8 cellular contexts compared by ENCODE assay signal in the genomic region with DNA sequence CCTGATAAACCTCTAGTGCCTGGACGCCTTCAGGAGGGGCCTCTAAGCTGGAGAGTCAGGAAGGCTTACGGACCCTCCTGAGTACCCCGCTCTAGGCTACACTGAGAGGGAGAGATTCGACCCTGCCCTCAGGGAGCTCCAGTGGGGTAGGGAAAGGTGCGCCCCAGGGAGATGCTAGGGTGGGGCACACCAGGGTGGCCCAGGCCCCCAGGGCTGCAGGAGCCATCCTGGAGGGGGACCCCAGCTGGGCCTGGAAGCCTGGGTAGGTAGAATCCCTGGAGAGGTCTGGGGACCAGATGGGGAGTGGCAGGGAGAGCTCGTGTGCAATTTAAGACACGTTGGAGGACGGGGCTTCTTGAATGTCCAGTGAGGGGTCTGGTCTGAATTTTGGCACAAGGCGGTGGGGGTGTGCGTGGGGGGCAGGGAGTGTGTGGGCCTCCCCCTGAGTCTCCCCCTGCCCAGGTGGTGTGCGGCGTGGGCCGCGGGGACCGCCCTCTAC. TPM values are rescaled to one million over a fixed set of nuclear protein-coding genes. Genes with fewer than 3 reads are reported as not detected.
DNase-seq lines count a peak whose midpoint lies in the region; ATAC-seq, FAIRE-seq and TF ChIP-seq lines count a peak whose summit lies in the region.

No MANE protein-coding gene starts in this region.

- no peak overlapping the region for H3K27ac ChIP-seq in iPS DF 6.9 (ENCODE audit: low read length)
- H3K27ac ChIP-seq in spleen, result peak overlapping the region; percentile 77 to 96 (median 94)

- H3K4me3 Mint-ChIP-seq in activated CD8-positive, alpha-beta memory T cell treated with anti-CD3 and anti-CD28 coated beads, Interleukin-2, amount 10 ng/mL, durations not matched to agents 7 days and 5 days, result peak overlapping the region; percentile 63

- no peak for ATAC-seq in activated CD8-positive, alpha-beta memory T cell treated with anti-CD3 and anti-CD28 coated beads, Interleukin-2, amount 10 ng/mL, durations not matched to agents 7 days and 5 days
- ATAC-seq in GM18502 (IDR thresholded peaks at IDR 0.05; ENCODE audit: poor library complexity, unreplicated experiment) (no peak), GM19467 (IDR thresholded peaks at IDR 0.05; ENCODE audit: unreplicated experiment) (no peak)

- no peak for TF ChIP-seq POLR2A in spleen (IDR thresholded peaks at IDR 0.05)

- intact Hi-C loops in spleen (cut with DNase I; ENCODE audit: low total_unique reads), result no loop called here

- peaks cover 7% of the 10 kb centered on the region for H3K27me3 Mint-ChIP-seq in activated CD8-positive, alpha-beta memory T cell treated with anti-CD3 and anti-CD28 coated beads, Interleukin-2, amount 10 ng/mL, durations not matched to agents 7 days and 5 days

- no peaks in the 10 kb centered on the region for H3K36me3 Mint-ChIP-seq in activated CD8-positive, alpha-beta memory T cell treated with anti-CD3 and anti-CD28 coated beads, Interleukin-2, amount 10 ng/mL, durations not matched to agents 7 days and 5 days

- TF ChIP-seq CTCF in HFF-Myc (IDR thresholded peaks at IDR 0.05; ENCODE audit: low read depth, low read length, missing control alignments) (no peak), spleen (IDR thresholded peaks at IDR 0.05 in 8 of 11, conservative IDR thresholded peaks at IDR 0.05 in 3 of 11) (no peak)

- peaks cover 44% of the 10 kb centered on the region for H3K4me1 Mint-ChIP-seq in activated CD8-positive, alpha-beta memory T cell treated with anti-CD3 and anti-CD28 coated beads, Interleukin-2, amount 10 ng/mL, durations not matched to agents 7 days and 5 days

- DNase-seq in HFF-Myc (ENCODE audit: extremely low read depth, low read depth) (no peak), iPS DF 6.9 (ENCODE audit: low read depth, low spot score) (no peak), spleen (no peak), urothelium cell line (ENCODE audit: low spot score) (no peak), middle frontal gyrus (ENCODE audit: extremely low spot score, low spot score) (no peak)
- no peak for DNase-seq in activated CD8-positive, alpha-beta memory T cell treated with anti-CD3 and anti-CD28 coated beads, Interleukin-2, amount 10 ng/mL, durations not matched to agents 7 days and 5 days

- H3K4me3 ChIP-seq in HFF-Myc (replicated peaks; ENCODE audit: low read depth, low read length) (peak overlapping the region; percentile 31), iPS DF 6.9 (ENCODE audit: low read length) (peak overlapping the region; percentile 49; the same call in 1 of the 2 replicates), spleen (peak overlapping the region; percentile 54 to 85 (median 62))

- H3K27me3 ChIP-seq in iPS DF 6.9 (ENCODE audit: control insufficient read depth, insufficient read depth, low read length), result no peaks in the 10 kb centered on the region
- peaks cover 0 to 14% (median 6%) of the 10 kb centered on the region in 7 donors for H3K27me3 ChIP-seq in spleen (replicated peaks in 1 of 7)

- no CpG with 5 or more reads among the region's 15 CpGs for WGBS in iPS DF 6.9 (ENCODE audit: insufficient coverage, insufficient read length)
- WGBS in spleen, 5 donors, result 20 to 60% (median 35%) methylated on average over 9 to 15 of the region's 15 CpGs

- CTCF ChIA-PET in activated CD8-positive, alpha-beta memory T cell treated with anti-CD3 and anti-CD28 coated beads, Interleukin-2, amount 10 ng/mL, durations not matched to agents 7 days and 5 days (lab: Charles Lee), result interaction anchor here (0.6 to 9.4 kb wide), 8 partner anchors 8 to 58 kb away, joined by 3 to 88 read pairs (median 4); partner anchors contain the start of genes PPP1CA, RAD9A, RPS6KB2 and TBC1D10C

- H3K9me3 ChIP-seq in iPS DF 6.9 (ENCODE audit: control insufficient read depth, insufficient read depth, low read length) (no peaks in the 10 kb centered on the region), spleen (no peaks in the 10 kb centered on the region)

- H3K36me3 ChIP-seq in iPS DF 6.9 (ENCODE audit: control insufficient read depth, insufficient read depth, low read length), result no peaks in the 10 kb centered on the region
- H3K36me3 ChIP-seq in spleen, result no peaks in the 10 kb centered on the region

- H3K9me3 Mint-ChIP-seq in activated CD8-positive, alpha-beta memory T cell treated with anti-CD3 and anti-CD28 coated beads, Interleukin-2, amount 10 ng/mL, durations not matched to agents 7 days and 5 days (ENCODE audit: low read depth), result no peaks in the 10 kb centered on the region

- peaks cover 9% of the 10 kb centered on the region for H3K4me1 ChIP-seq in iPS DF 6.9 (ENCODE audit: control insufficient read depth, insufficient read depth, low read length)
- peaks cover 40 to 69% (median 60%) of the 10 kb centered on the region in 6 donors for H3K4me1 ChIP-seq in spleen

- FAIRE-seq in urothelium cell line (lab: Jason Lieb, UNC), result no peak

- peak overlapping the region; percentile 68 for H3K27ac Mint-ChIP-seq in activated CD8-positive, alpha-beta memory T cell treated with anti-CD3 and anti-CD28 coated beads, Interleukin-2, amount 10 ng/mL, durations not matched to agents 7 days and 5 days

RNA-seq across cellular contexts. Expression of gene CARNS1, which starts 4.7 kb away (rescaled TPM):
- total RNA-seq in activated CD8-positive, alpha-beta memory T cell treated with anti-CD3 and anti-CD28 coated beads, Interleukin-2, amount 10 ng/mL, durations not matched to agents 7 days and 5 days, result 1 to 10 TPM; 1.3 TPM
- total RNA-seq in spleen, result 1 to 10 TPM; 1.9 to 4.4 (median 2.1) TPM
- polyA plus RNA-seq in spleen, result 1 to 10 TPM; 1.0 to 2.0 (median 1.8) TPM

RNA-seq across cellular contexts. Expression of gene RPS6KB2, which starts 8.1 kb away (rescaled TPM):
- 10 to 100 TPM; 63.3 to 65.0 TPM for total RNA-seq in activated CD8-positive, alpha-beta memory T cell treated with anti-CD3 and anti-CD28 coated beads, Interleukin-2, amount 10 ng/mL, durations not matched to agents 7 days and 5 days
- total RNA-seq in spleen, result 10 to 100 TPM; 51.5 to 65.4 (median 55.4) TPM
- 10 to 100 TPM; 39.5 to 95.0 (median 53.8) TPM for polyA plus RNA-seq in spleen

RNA-seq across cellular contexts. Expression of gene TBC1D10C, which starts 16.3 kb away (rescaled TPM):
- total RNA-seq in activated CD8-positive, alpha-beta memory T cell treated with anti-CD3 and anti-CD28 coated beads, Interleukin-2, amount 10 ng/mL, durations not matched to agents 7 days and 5 days, result 100 to 1,000 TPM; 278 to 312 TPM
- total RNA-seq in spleen, result 100 to 1,000 TPM in 4 of 7 donors, 10 to 100 TPM in 3; 66.3 to 132 (median 101) TPM
- 100 to 1,000 TPM; 174 to 270 (median 196) TPM for polyA plus RNA-seq in spleen

RNA-seq across cellular contexts. Expression of gene PTPRCAP, which starts 17.3 kb away (rescaled TPM):
- total RNA-seq in activated CD8-positive, alpha-beta memory T cell treated with anti-CD3 and anti-CD28 coated beads, Interleukin-2, amount 10 ng/mL, durations not matched to agents 7 days and 5 days, result 100 to 1,000 TPM; 390 to 424 TPM
- 100 to 1,000 TPM; 119 to 278 (median 187) TPM for total RNA-seq in spleen
- 100 to 1,000 TPM; 410 to 557 (median 479) TPM for polyA plus RNA-seq in spleen

RNA-seq across cellular contexts. Expression of gene PPP1CA, which starts 18.5 kb away (rescaled TPM):
- 100 to 1,000 TPM; 309 to 360 TPM for total RNA-seq in activated CD8-positive, alpha-beta memory T cell treated with anti-CD3 and anti-CD28 coated beads, Interleukin-2, amount 10 ng/mL, durations not matched to agents 7 days and 5 days
- total RNA-seq in spleen, result 100 to 1,000 TPM; 147 to 192 (median 157) TPM
- polyA plus RNA-seq in spleen, result 100 to 1,000 TPM; 152 to 207 (median 170) TPM
